Comparison of ENCODE assay signal across 11 cellular contexts in genomic region chr3:166630190-166630589, GRCh38.
"Had no signal": no experiment of that assay in that cellular context is flagged by ENCODE, and none has a peak within 500 bp of the region (broad histone marks: within the 10 kb centered on the region; RNA-seq: fewer than 3 reads in every experiment).

No MANE protein-coding gene starts in this region.

- H3K27ac ChIP-seq: GM23248 had no signal

- ATAC-seq: GM23338, HCT116 had no signal

- H3K36me3 ChIP-seq: HAP-1 had no signal

- DNase-seq: GM23248, GOT3, H7, H9, HCEC 1CT, HFFc6 had no signal

- FAIRE-seq: H1, H54 had no signal

- H3K4me3 ChIP-seq: GM23248, GM23338, HAP-1 had no signal

- H3K4me2 ChIP-seq: GM23338 had no signal

- H3K9me3 ChIP-seq: HAP-1 had no signal
